27 cellular contexts compared by ENCODE assay signal in genomic region chr4:186757696-186758330, GRCh38. TPM values are rescaled to one million over a fixed set of nuclear protein-coding genes. Genes with fewer than 3 reads are reported as not detected.
DNase-seq lines count a peak whose midpoint lies in the region; ATAC-seq, FAIRE-seq and TF ChIP-seq lines count a peak whose summit lies in the region.
"Had no signal": no experiment of that assay in that cellular context is flagged by ENCODE, and none has a peak within 500 bp of the region (broad histone marks: within the 10 kb centered on the region; RNA-seq: fewer than 3 reads in every experiment).

No MANE protein-coding gene starts in this region.

- TF ChIP-seq RAD21 in K562 (CRISPR knock-in tag; conservative IDR thresholded peaks at IDR 0.05 in 1 of 2, IDR thresholded peaks at IDR 0.05 in 1 of 2) = no peak

- peaks cover 64% of the 10 kb centered on the region for H3K79me2 ChIP-seq in K562 (ENCODE audit: control insufficient read depth, insufficient read depth, low read length)
- no peaks in the 10 kb centered on the region for H3K79me2 ChIP-seq in neural progenitor cell (ENCODE audit: low read depth)
- H3K79me2 ChIP-seq: hepatocyte had no signal

- H2AFZ ChIP-seq in K562 (ENCODE audit: low read depth, low read length) (no peak overlapping the region), neural progenitor cell (replicated peaks) (no peak overlapping the region)
- H2AFZ ChIP-seq: hepatocyte had no signal

- no peaks in the 10 kb centered on the region for H4K20me1 ChIP-seq in K562 (replicated peaks; ENCODE audit: control insufficient read depth, insufficient read depth, low read length)
- no peaks in the 10 kb centered on the region for H4K20me1 ChIP-seq in neural progenitor cell (ENCODE audit: low read depth)

- ATAC-seq in K562 (no peak), GM19023 (IDR thresholded peaks at IDR 0.05; ENCODE audit: unreplicated experiment) (no peak)
- ATAC-seq: CD8-positive, alpha-beta T cell; natural killer cell treated with Interleukin-12 subunit alpha and Interleukin-12 subunit beta and Interleukin-15 and Interleukin-18, amount 100 ng/mL, for 72 hours; stimulated activated naive CD8-positive, alpha-beta T cell treated with anti-CD3 and anti-CD28 coated beads, Interleukin-15, Interleukin-2, amounts not matched to agents 100 U/mL and 50 U/mL, for 24 hours; T-cell; WTC11 had no signal

- TF ChIP-seq CTCF in K562 (IDR thresholded peaks at IDR 0.05 in 2 of 3, conservative IDR thresholded peaks at IDR 0.05 in 1 of 3; ENCODE audit: insufficient read depth in 2 of 3, low read depth in 1 of 3, low read length in 3 of 3) (no peak), neural progenitor cell (IDR thresholded peaks at IDR 0.05) (no peak)

- H3K27me3 ChIP-seq in K562 (ENCODE audit: control insufficient read depth in 2 of 2, insufficient read depth in 2 of 2, low read length in 2 of 2) (no peaks in the 10 kb centered on the region), neural progenitor cell (no peaks in the 10 kb centered on the region)
- H3K27me3 ChIP-seq: ascending aorta, hepatocyte had no signal

- H3K4me2 ChIP-seq in K562 (ENCODE audit: insufficient read depth, low read length) = peak overlapping the region; percentile 56
- H3K4me2 ChIP-seq in neural progenitor cell = no peak overlapping the region
- H3K4me2 ChIP-seq: hepatocyte had no signal

- in situ Hi-C loops in K562 (cut with MboI) = no loop called here

- H3K27ac ChIP-seq in K562 (ENCODE audit: extremely low read depth, low read depth, low read length) = peak overlapping the region; percentile 89; the same call in 2 of the 3 replicates
- H3K27ac ChIP-seq in neural progenitor cell = no peak overlapping the region
- H3K27ac ChIP-seq: 22Rv1, ascending aorta, hepatocyte, RWPE1 had no signal

- TF ChIP-seq EP300 in K562 (IDR thresholded peaks at IDR 0.05; ENCODE audit: low read length) = no peak

- H3K4me3 ChIP-seq in K562 = peak overlapping the region; percentile 50
- no peak overlapping the region for H3K4me3 ChIP-seq in neural progenitor cell
- H3K4me3 ChIP-seq: ascending aorta, hepatocyte had no signal

- no peak overlapping the region for H3K27ac Mint-ChIP-seq in neural progenitor cell
- H3K27ac Mint-ChIP-seq: activated naive CD8-positive, alpha-beta T cell; CD8-positive, alpha-beta T cell; natural killer cell treated with Interleukin-12 subunit alpha and Interleukin-12 subunit beta and Interleukin-15 and Interleukin-18, amount 100 ng/mL, for 72 hours; T-cell; WTC11 had no signal

- no peak overlapping the region for H3K4me3 Mint-ChIP-seq in neural progenitor cell
- H3K4me3 Mint-ChIP-seq: activated naive CD8-positive, alpha-beta T cell; CD8-positive, alpha-beta T cell; natural killer cell treated with Interleukin-12 subunit alpha and Interleukin-12 subunit beta and Interleukin-15 and Interleukin-18, amount 100 ng/mL, for 72 hours; T-cell; WTC11 had no signal

- H3K9me1 ChIP-seq in K562 (ENCODE audit: control insufficient read depth, insufficient read depth, low read length) = no peaks in the 10 kb centered on the region

- intact Hi-C loops in K562 (cut with micrococcal nuclease) = no loop called here

- no TSS peak for BruUV-seq in K562 (replicated peaks; lab: Mats Ljungman, UMichigan)

- no peaks in the 10 kb centered on the region for H3F3A ChIP-seq in neural progenitor cell (ENCODE audit: low read depth)

- 21% methylated on average over 11 of the region's 13 CpGs for WGBS in K562 (ENCODE audit: insufficient coverage, low coverage, missing lambda C conversion rate)

- TF ChIP-seq POLR2A in K562 (conservative IDR thresholded peaks at IDR 0.05) = no peak

- peaks cover 19% of the 10 kb centered on the region for H3K4me1 Mint-ChIP-seq in neural progenitor cell
- H3K4me1 Mint-ChIP-seq: T-cell had no signal

- H3K4me1 ChIP-seq in K562 (replicated peaks in 1 of 2; ENCODE audit: control insufficient read depth in 2 of 2, insufficient read depth in 2 of 2, low read length in 2 of 2) (no peaks in the 10 kb centered on the region; a peak in 2 of 5 replicates), neural progenitor cell (peaks cover 3% of the 10 kb centered on the region)
- H3K4me1 ChIP-seq: ascending aorta had no signal

- H3K9ac ChIP-seq in K562 (ENCODE audit: insufficient read depth in 1 of 2, low read depth in 2 of 2, low read length in 2 of 2) = peak overlapping the region; percentile 86 to 87
- H3K9ac ChIP-seq in neural progenitor cell = no peak overlapping the region

- POLR2A ChIA-PET in K562 (lab: Yijun Ruan, JAX) = interaction anchor here (0.9 kb wide), 1 partner anchor 35 kb away, joined by 3 read pairs; the partner anchor contains the start of gene FAT1

- DNase-seq in NCI-H1694 (lab: John Stamatoyannopoulos, UW) (peak; percentile 15), NCI-H1694 treated with DMSO at 0.1 percent for 48 hours (lab: John Stamatoyannopoulos, UW) (no peak), NCI-H524 treated with DMSO at 0.1 percent for 48 hours (lab: John Stamatoyannopoulos, UW) (peak; percentile 7), K562 (ENCODE audit: extremely low read depth in 1 of 4, low spot score in 3 of 4) (no peak), NCI-H187 (lab: John Stamatoyannopoulos, UW) (no peak), HT-29 (ENCODE audit: low spot score) (no peak), neural progenitor cell (ENCODE audit: low spot score) (no peak)
- DNase-seq: activated CD4-positive, alpha-beta T cell treated with anti-CD3 and anti-CD28 coated beads, Interleukin-2, amount 50 U/mL, for 1 hour; activated effector memory CD4-positive, alpha-beta T cell treated with anti-CD3 and anti-CD28 coated beads, Interleukin-2, amount 50 U/mL, for 16 hours; activated T-cell treated with anti-CD3 and anti-CD28 coated beads, Interleukin-2, amount 50 U/mL, for 1 hour; CD8-positive, alpha-beta T cell; DMS153; HCEC 1CT; kidney glomerular epithelial cell; NCI-H1092; NCI-H1930; NCI-H2227 treated with DMSO at 0.1 percent for 48 hours; stimulated activated naive CD8-positive, alpha-beta T cell treated with anti-CD3 and anti-CD28 coated beads, Interleukin-15, Interleukin-2, amounts not matched to agents 100 U/mL and 50 U/mL, for 24 hours; T-cell had no signal

- H3K9me3 ChIP-seq in K562 (replicated peaks; ENCODE audit: control insufficient read depth, insufficient read depth, low read depth, low read length) (no peaks in the 10 kb centered on the region), neural progenitor cell (ENCODE audit: low read depth) (no peaks in the 10 kb centered on the region)
- H3K9me3 ChIP-seq: ascending aorta had no signal

- H3K9me3 Mint-ChIP-seq in neural progenitor cell = peaks cover 10% of the 10 kb centered on the region

- CTCF ChIA-PET in K562 (lab: Yijun Ruan, JAX; ENCODE audit: low intra/inter-chr PET ratio) = interaction anchor here (0.6 kb wide), 1 partner anchor 897 kb away, joined by 3 read pairs; no protein-coding TSS in a partner anchor

- no peaks in the 10 kb centered on the region for H3K36me3 Mint-ChIP-seq in neural progenitor cell
- H3K36me3 Mint-ChIP-seq: activated naive CD8-positive, alpha-beta T cell; CD8-positive, alpha-beta T cell; natural killer cell treated with Interleukin-12 subunit alpha and Interleukin-12 subunit beta and Interleukin-15 and Interleukin-18, amount 100 ng/mL, for 72 hours; T-cell; WTC11 had no signal

- H3K27me3 Mint-ChIP-seq in neural progenitor cell (ENCODE audit: insufficient read depth, low read depth) = peaks cover 12% of the 10 kb centered on the region
- H3K27me3 Mint-ChIP-seq: activated naive CD8-positive, alpha-beta T cell; natural killer cell treated with Interleukin-12 subunit alpha and Interleukin-12 subunit beta and Interleukin-15 and Interleukin-18, amount 100 ng/mL, for 72 hours; T-cell had no signal

- no peak for FAIRE-seq in K562 (lab: Jason Lieb, UNC)

- H3K36me3 ChIP-seq in K562 (ENCODE audit: control insufficient read depth, insufficient read depth, low read length) = peaks cover 11% of the 10 kb centered on the region; the same call in 2 of the 3 replicates
- no peaks in the 10 kb centered on the region for H3K36me3 ChIP-seq in neural progenitor cell
- H3K36me3 ChIP-seq: ascending aorta had no signal

TF ChIP-seq in K562, 482 proteins besides CTCF, POLR2A, EP300 and RAD21:
- no peak for TF ChIP-seq MEIS2 (IDR thresholded peaks at IDR 0.05; ENCODE audit: partially characterized antibody)
- no peak for TF ChIP-seq MEF2A (IDR thresholded peaks at IDR 0.05; ENCODE audit: control insufficient read depth, low read depth, low read length)
- no peak for TF ChIP-seq MYNN (IDR thresholded peaks at IDR 0.05)
- TF ChIP-seq MYNN (CRISPR knock-in tag; IDR thresholded peaks at IDR 0.05) = no peak

RNA-seq across cellular contexts. Expression of gene FAT1, which starts 34.2 kb away (rescaled TPM):
- 34.3 and 56.3 TPM in 2 replicates for total RNA-seq in K562 (2011; cell fraction: chromatin; rRNA removed; ENCODE audit: low replicate concordance)
- total RNA-seq in K562 (2011; cell fraction: nucleolus; rRNA removed) = 21.5 and 28.3 TPM in 2 replicates
- total RNA-seq in K562 (2011; cell fraction: nucleoplasm; rRNA removed) = 26.8 and 46.9 TPM in 2 replicates
- total RNA-seq in K562 (2014; rRNA removed) (22.8 and 23.3 TPM in 2 replicates), K562 (2014; rRNA removed; fragmentation: Illumina TruSeq; extraction: Trizol) (21.4 and 25.5 TPM in 2 replicates), K562 (2015; rRNA removed; fragmentation: Illumina TruSeq; extraction: Trizol) (36.0 and 38.4 TPM in 2 replicates), K562 (2021) (30.0 and 31.4 TPM in 2 replicates), neural progenitor cell (ENCODE audit: low replicate concordance) (400 and 517 TPM in 2 replicates)
- polyA plus RNA-seq in K562 (2011; rRNA removed) (12.2 and 13.9 TPM in 2 replicates), K562 (2014; fragmentation: Illumina TruSeq; extraction: Trizol) (19.3 and 24.9 TPM in 2 replicates), K562 (2014; fragmentation: Nextera tagmentation; extraction: Ambion mirVana) (1 to 10 TPM; 6.0 to 8.3 TPM), K562 (2014; rRNA removed) (9.3 and 12.2 TPM in 2 replicates)
- 11.8 and 14.6 TPM in 2 replicates for polyA plus RNA-seq in K562 (2011; cell fraction: cytosol; rRNA removed)
- 18.0 and 35.1 TPM in 2 replicates for polyA plus RNA-seq in K562 (2011; cell fraction: nucleus; rRNA removed)
- 14.4 and 20.2 TPM in 2 replicates for polyA plus RNA-seq in K562 (2012)
- polyA minus RNA-seq in K562 (2011; rRNA and poly(A)+ RNA removed) = 100 and 106 TPM in 2 replicates
- polyA minus RNA-seq in K562 (2011; cell fraction: cytosol; rRNA and poly(A)+ RNA removed) = 40.0 and 46.9 TPM in 2 replicates
- polyA minus RNA-seq in K562 (2011; cell fraction: nucleus; rRNA and poly(A)+ RNA removed) = 23.8 and 27.2 TPM in 2 replicates
- 325 and 379 TPM in 2 replicates for total RNA-seq in HT-29 (2014; rRNA removed; shearing (Covaris generic))
- total RNA-seq: CD8-positive, alpha-beta T cell; natural killer cell treated with Interleukin-12 subunit alpha and Interleukin-12 subunit beta and Interleukin-15 and Interleukin-18, amount 100 ng/mL, for 72 hours had no signal

Comparison
In these comparisons a context has a peak if more than half of its experiments do, and no peak if none do; other contexts are left out.
1. DNase-seq: peak in NCI-H1694 (single experiment) and NCI-H524 treated with DMSO at 0.1 percent for 48 hours (single experiment); none in NCI-H1694 treated with DMSO at 0.1 percent for 48 hours (single experiment), K562 (0 of 4), NCI-H187 (0 of 2), HT-29 (single experiment) and neural progenitor cell (single experiment).